8 cellular contexts compared by ENCODE assay signal in genomic region chr7:107170051-107170661, GRCh38. TPM values are rescaled to one million over a fixed set of nuclear protein-coding genes. Genes with fewer than 3 reads are reported as not detected.
DNase-seq lines count a peak whose midpoint lies in the region; ATAC-seq and TF ChIP-seq lines count a peak whose summit lies in the region.

No MANE protein-coding gene starts in this region.

- H3K27me3 Mint-ChIP-seq in central memory CD8-positive, alpha-beta T cell: no peaks in the 10 kb centered on the region

- H3K27ac ChIP-seq in A673 (ENCODE audit: low read depth, low read length, poor library complexity, severe bottlenecking) (peak overlapping the region; percentile 87), HUES6 (ENCODE audit: low read depth, low read length) (peak overlapping the region; percentile 95; the same call in 1 of the 2 replicates)

- ATAC-seq in central memory CD8-positive, alpha-beta T cell (replicated peaks; ENCODE audit: extremely low read depth, poor library complexity, severe bottlenecking): no peak
- no peak for ATAC-seq in mucosa of descending colon
- no peak for ATAC-seq in left lobe of liver

- CTCF ChIA-PET in A673 (lab: Charles Lee): no interaction called here
- CTCF ChIA-PET in HEK293T (lab: Yijun Ruan, JAX): interaction anchor here (1.4 kb wide), 1 partner anchor 23 kb away, joined by 3 read pairs; no protein-coding TSS in a partner anchor

- BruUV-seq in A673 (replicated peaks; lab: Mats Ljungman, UMichigan): TSS peak; percentile 75

- intact Hi-C loops in A673 (cut with micrococcal nuclease; ENCODE audit: unreplicated experiment): no loop called here
- intact Hi-C loops in mucosa of descending colon (cut with DNase I, micrococcal nuclease): no loop called here

- DNase-seq in A673 (ENCODE audit: low spot score) (no peak), mucosa of descending colon (no peak), GM19240 (ENCODE audit: insufficient read length, low spot score) (no peak), HEK293T (ENCODE audit: extremely low spot score) (no peak), left lobe of liver (ENCODE audit: low spot score) (no peak)
- DNase-seq in central memory CD8-positive, alpha-beta T cell (ENCODE audit: low spot score in 2 of 2): no peak
- DNase-seq in NK-92 treated with Interleukin-12 subunit alpha and Interleukin-12 subunit beta, amount 100 ng/mL, for 24 hours (lab: John Stamatoyannopoulos, UW): no peak

- H3K4me3 ChIP-seq in A673 (ENCODE audit: low read depth, low read length, poor library complexity, severe bottlenecking) (peak overlapping the region; percentile 84), HUES6 (ENCODE audit: low read depth, low read length) (peak overlapping the region; percentile 96), mucosa of descending colon (peak overlapping the region; percentile 3)

- H3K9me3 Mint-ChIP-seq in central memory CD8-positive, alpha-beta T cell: no peaks in the 10 kb centered on the region

- POLR2A ChIA-PET in A673 (lab: Charles Lee; ENCODE audit: low non-redundant PET): no interaction called here
- POLR2A ChIA-PET in HEK293T (lab: Yijun Ruan, JAX): interaction anchor here (2.0 kb wide), 1 partner anchor 574 kb away, joined by 8 read pairs; the partner anchor contains the start of gene CBLL1

- peak overlapping the region; percentile 97 for H3K27ac Mint-ChIP-seq in central memory CD8-positive, alpha-beta T cell (ENCODE audit: low read depth)

- H3K9me3 ChIP-seq in A673 (ENCODE audit: low read depth, low read length, poor library complexity, severe bottlenecking) (no peaks in the 10 kb centered on the region), HUES6 (ENCODE audit: control insufficient read depth, insufficient read depth, low read depth, low read length) (no peaks in the 10 kb centered on the region), mucosa of descending colon (no peaks in the 10 kb centered on the region)

- peaks cover 45% of the 10 kb centered on the region for H3K36me3 Mint-ChIP-seq in central memory CD8-positive, alpha-beta T cell (ENCODE audit: insufficient read depth)

- TF ChIP-seq CTCF in A673 (conservative IDR thresholded peaks at IDR 0.05; ENCODE audit: low read depth, low read length): no peak
- no peak for TF ChIP-seq CTCF in mucosa of descending colon (IDR thresholded peaks at IDR 0.05)

- H3K4me1 ChIP-seq in A673 (ENCODE audit: insufficient read depth, low read length, poor library complexity, severe bottlenecking) (peaks cover 5% of the 10 kb centered on the region), HUES6 (ENCODE audit: control insufficient read depth, insufficient read depth, low read length) (peaks cover 36% of the 10 kb centered on the region), mucosa of descending colon (ENCODE audit: low read depth) (peaks cover 12% of the 10 kb centered on the region)

- H3K27me3 ChIP-seq in A673 (replicated peaks; ENCODE audit: insufficient read depth, low read depth, low read length, poor library complexity) (no peaks in the 10 kb centered on the region), HUES6 (ENCODE audit: control insufficient read depth, insufficient read depth, low read length) (no peaks in the 10 kb centered on the region)

- peaks cover 49% of the 10 kb centered on the region for H3K4me1 Mint-ChIP-seq in central memory CD8-positive, alpha-beta T cell

- H3K36me3 ChIP-seq in A673 (ENCODE audit: insufficient read depth, low read length, poor library complexity, severe bottlenecking) (no peaks in the 10 kb centered on the region), HUES6 (ENCODE audit: control insufficient read depth, insufficient read depth, low read length) (no peaks in the 10 kb centered on the region), mucosa of descending colon (ENCODE audit: low read depth) (peaks cover 5% of the 10 kb centered on the region)

- peak overlapping the region; percentile 87 for H3K4me3 Mint-ChIP-seq in central memory CD8-positive, alpha-beta T cell

- peak overlapping the region; percentile 79 for H3K9ac ChIP-seq in HUES6 (ENCODE audit: low read length)

TF ChIP-seq in HEK293T, 16 proteins besides CTCF, POLR2A, EP300 and RAD21:
- TF ChIP-seq L3MBTL2 (conservative IDR thresholded peaks at IDR 0.05): no peak

RNA-seq across cellular contexts. Expression of gene HBP1, which starts 1.4 kb away (rescaled TPM):
- total RNA-seq in A673 (2021) (11.7 and 19.9 TPM in 2 replicates), mucosa of descending colon (10 to 100 TPM; 41.2 to 81.5 (median 71.4) TPM), left lobe of liver (32.1 TPM)

Comparison
In these comparisons a context has a peak if more than half of its experiments do, and no peak if none do; other contexts are left out.
1. H3K4me3 ChIP-seq: peak in every context shown above with its lines; median percentile 96 in HUES6; 84 in A673; 3 in mucosa of descending colon.